8 cellular contexts compared by ENCODE assay signal in genomic region chr11:125070699-125071254, GRCh38. TPM values are rescaled to one million over a fixed set of nuclear protein-coding genes. Genes with fewer than 3 reads are reported as not detected.
DNase-seq lines count a peak whose midpoint lies in the region; ATAC-seq, FAIRE-seq and TF ChIP-seq lines count a peak whose summit lies in the region.

No MANE protein-coding gene starts in this region.

- no peaks in the 10 kb centered on the region for H3K36me3 ChIP-seq in Caco-2 (ENCODE audit: control insufficient read depth, insufficient read depth, low read length)
- no peaks in the 10 kb centered on the region for H3K36me3 ChIP-seq in heart left ventricle
- H3K36me3 ChIP-seq in small intestine (ENCODE audit: control insufficient read depth in 2 of 2, insufficient read depth in 2 of 2, low read length in 2 of 2), result no peaks in the 10 kb centered on the region
- no peaks in the 10 kb centered on the region for H3K36me3 ChIP-seq in neuronal stem cell (replicated peaks in 1 of 2; ENCODE audit: control insufficient read depth in 2 of 2, insufficient read depth in 2 of 2, low read length in 2 of 2)

- peaks cover 6% of the 10 kb centered on the region for H3K36me3 Mint-ChIP-seq in Caco-2 (ENCODE audit: insufficient read depth, unreplicated experiment)
- no peaks in the 10 kb centered on the region for H3K36me3 Mint-ChIP-seq in activated CD4-positive, alpha-beta memory T cell treated with anti-CD3 and anti-CD28 coated beads for 36 hours

- H3K79me1 ChIP-seq in neuronal stem cell (ENCODE audit: low read depth, low read length), result no peaks in the 10 kb centered on the region

- no peak overlapping the region for H2BK15ac ChIP-seq in neuronal stem cell (ENCODE audit: low read length)

- no peak overlapping the region for H3K9ac ChIP-seq in neuronal stem cell (ENCODE audit: low read depth, low read length, poor library complexity)

- no peak overlapping the region for H2BK5ac ChIP-seq in neuronal stem cell (ENCODE audit: low read length)

- no peak overlapping the region for H2BK12ac ChIP-seq in neuronal stem cell (ENCODE audit: low read length)

- no peak overlapping the region for H3K4me3 ChIP-seq in Caco-2 (ENCODE audit: low read depth, low read length)
- no peak overlapping the region for H3K4me3 ChIP-seq in heart left ventricle
- no peak overlapping the region for H3K4me3 ChIP-seq in small intestine (ENCODE audit: low read depth in 1 of 2, low read length in 2 of 2)
- H3K4me3 ChIP-seq in neuronal stem cell (ENCODE audit: low read length in 2 of 2), result no peak overlapping the region

- peaks cover 42% of the 10 kb centered on the region for H3K4me1 Mint-ChIP-seq in Caco-2 (ENCODE audit: low read depth, unreplicated experiment)
- no peaks in the 10 kb centered on the region for H3K4me1 Mint-ChIP-seq in activated CD4-positive, alpha-beta memory T cell treated with anti-CD3 and anti-CD28 coated beads for 36 hours (ENCODE audit: low read depth)

- no peak overlapping the region for H2AK5ac ChIP-seq in neuronal stem cell (ENCODE audit: low read depth, low read length)

- TF ChIP-seq CTCF in Caco-2 (IDR thresholded peaks at IDR 0.05; ENCODE audit: insufficient read depth in 1 of 2, low read depth in 1 of 2, low read length in 1 of 2, severe bottlenecking in 1 of 2, unreplicated experiment in 1 of 2) (no peak), heart left ventricle (IDR thresholded peaks at IDR 0.05) (no peak)

- POLR2A ChIA-PET in Caco-2 (lab: Charles Lee), result no interaction called here
- POLR2A ChIA-PET in activated CD4-positive, alpha-beta memory T cell treated with anti-CD3 and anti-CD28 coated beads for 36 hours (lab: Charles Lee), result no interaction called here

- no peak overlapping the region for H3K14ac ChIP-seq in neuronal stem cell (ENCODE audit: low read length)

- H3K4me1 ChIP-seq in Caco-2 (peaks cover 53% of the 10 kb centered on the region), heart left ventricle (peaks cover 0 to 53% (median 0%) of the 10 kb centered on the region in 12 donors), small intestine (ENCODE audit: control insufficient read depth in 2 of 2, insufficient read depth in 1 of 2, low read depth in 1 of 2, low read length in 1 of 2) (peaks cover 14 to 21% of the 10 kb centered on the region in 2 donors), neuronal stem cell (ENCODE audit: control insufficient read depth in 2 of 2, insufficient read depth in 1 of 2, low read depth in 1 of 2, low read length in 2 of 2) (peaks cover 4 to 8% of the 10 kb centered on the region in 2 donors)

- H3K27ac ChIP-seq in heart left ventricle (peak overlapping the region in 5 of 12 donors; percentile 29 to 90 (median 55)), small intestine (ENCODE audit: low read depth in 1 of 2, low read length in 1 of 2) (peak overlapping the region; percentile 75 to 88), neuronal stem cell (replicated peaks; ENCODE audit: low read length) (no peak overlapping the region)

- H3K9me3 ChIP-seq in Caco-2 (no peaks in the 10 kb centered on the region), heart left ventricle (no peaks in the 10 kb centered on the region), small intestine (ENCODE audit: control insufficient read depth, low read depth) (no peaks in the 10 kb centered on the region), neuronal stem cell (replicated peaks in 1 of 2; ENCODE audit: control insufficient read depth in 2 of 2, insufficient read depth in 1 of 2, low read depth in 1 of 2, low read length in 2 of 2) (no peaks in the 10 kb centered on the region)

- H3K23ac ChIP-seq in neuronal stem cell (ENCODE audit: low read depth, low read length, poor library complexity), result no peak overlapping the region

- no peak overlapping the region for H3K18ac ChIP-seq in neuronal stem cell (ENCODE audit: low read length)

- FAIRE-seq in small intestine (lab: Jason Lieb, UNC), result no peak

- H3K27me3 Mint-ChIP-seq in Caco-2 (ENCODE audit: insufficient read depth, unreplicated experiment), result peaks cover 3% of the 10 kb centered on the region
- peaks cover 22% of the 10 kb centered on the region for H3K27me3 Mint-ChIP-seq in activated CD4-positive, alpha-beta memory T cell treated with anti-CD3 and anti-CD28 coated beads for 36 hours

- no peak overlapping the region for H3K4ac ChIP-seq in neuronal stem cell (ENCODE audit: low read length)

- H3K4me3 Mint-ChIP-seq in Caco-2 (ENCODE audit: unreplicated experiment), result no peak overlapping the region
- H3K4me3 Mint-ChIP-seq in activated CD4-positive, alpha-beta memory T cell treated with anti-CD3 and anti-CD28 coated beads for 36 hours, result no peak overlapping the region

- H2AFZ ChIP-seq in neuronal stem cell (ENCODE audit: low read length), result no peak overlapping the region

- no peak overlapping the region for H4K8ac ChIP-seq in neuronal stem cell (ENCODE audit: low read depth, low read length)

- no peak overlapping the region for H2BK120ac ChIP-seq in neuronal stem cell (ENCODE audit: low read depth, low read length)

- 50 to 66% (median 58%) methylated on average over 6 to 7 of the region's 7 CpGs for WGBS in heart left ventricle, 4 donors
- WGBS in small intestine, 3 donors, result 30 to 35% (median 30%) methylated on average over 7 of the region's 7 CpGs
- WGBS in neuronal stem cell (ENCODE audit: extremely low coverage in 2 of 2, insufficient read length in 2 of 2, insufficient replicate concordance in 1 of 2), 2 donors, result no CpG with 5 or more reads among the region's 7 CpGs

- BruUV-seq in Caco-2 (replicated peaks; lab: Mats Ljungman, UMichigan), result no TSS peak

- CTCF ChIA-PET in Caco-2 (lab: Charles Lee), result interaction anchor here (1.2 kb wide), 1 partner anchor 72 kb away, joined by 4 read pairs; no protein-coding TSS in a partner anchor
- CTCF ChIA-PET in activated CD4-positive, alpha-beta memory T cell treated with anti-CD3 and anti-CD28 coated beads for 36 hours (lab: Charles Lee), result interaction anchor here (1.9 kb wide), 1 partner anchor 71 kb away, joined by 6 read pairs; no protein-coding TSS in a partner anchor

- peak; percentile 60 for ATAC-seq in GM19455 (IDR thresholded peaks at IDR 0.05; ENCODE audit: unreplicated experiment)
- ATAC-seq in HG03442 (IDR thresholded peaks at IDR 0.05; ENCODE audit: unreplicated experiment), result peak; percentile 67
- peak; percentile 68 to 90 (median 86) for ATAC-seq in heart left ventricle

- H3K27me3 ChIP-seq in Caco-2 (replicated peaks; ENCODE audit: control insufficient read depth, insufficient read depth, low read length) (no peaks in the 10 kb centered on the region), heart left ventricle (peaks cover 0 to 34% (median 5%) of the 10 kb centered on the region in 9 donors), small intestine (ENCODE audit: control insufficient read depth in 2 of 2, insufficient read depth in 2 of 2, low read length in 2 of 2) (no peaks in the 10 kb centered on the region), neuronal stem cell (ENCODE audit: control insufficient read depth in 3 of 3, insufficient read depth in 3 of 3, low read depth in 1 of 3, low read length in 3 of 3) (peaks cover 0 to 11% (median 2%) of the 10 kb centered on the region in 3 experiments)

- no peaks in the 10 kb centered on the region for H3K9me3 Mint-ChIP-seq in Caco-2 (ENCODE audit: unreplicated experiment)
- no peaks in the 10 kb centered on the region for H3K9me3 Mint-ChIP-seq in activated CD4-positive, alpha-beta memory T cell treated with anti-CD3 and anti-CD28 coated beads for 36 hours

- intact Hi-C loops in Caco-2 (cut with micrococcal nuclease; ENCODE audit: unreplicated experiment), result loop anchor here (1.0 kb wide), 1 partner anchor 7 kb away; the partner anchor contains the start of gene SLC37A2
- intact Hi-C loops in activated CD4-positive, alpha-beta memory T cell treated with anti-CD3 and anti-CD28 coated beads for 36 hours (cut with micrococcal nuclease), result no loop called here
- intact Hi-C loops in heart left ventricle (cut with DNase I), result no loop called here

- no peak for TF ChIP-seq POLR2A in heart left ventricle (IDR thresholded peaks at IDR 0.05)

- H4K91ac ChIP-seq in neuronal stem cell (ENCODE audit: low read depth, low read length, poor library complexity), result no peak overlapping the region

- H3K4me2 ChIP-seq in neuronal stem cell (ENCODE audit: insufficient read depth, low read length, poor library complexity, severe bottlenecking), result no peak overlapping the region

- DNase-seq in Caco-2, result peak; percentile 59 to 65
- peak; percentile 46 for DNase-seq in activated CD4-positive, alpha-beta memory T cell treated with anti-CD3 and anti-CD28 coated beads for 36 hours
- DNase-seq in heart left ventricle, result peak in 4 of 5 donors; percentile 57 to 79 (median 65)
- DNase-seq in small intestine, result peak; percentile 94
- no peak for DNase-seq in neuronal stem cell (ENCODE audit: low spot score)
- DNase-seq in retina, result no peak

- peak overlapping the region; percentile 61 for H3K27ac Mint-ChIP-seq in Caco-2 (ENCODE audit: unreplicated experiment)
- H3K27ac Mint-ChIP-seq in activated CD4-positive, alpha-beta memory T cell treated with anti-CD3 and anti-CD28 coated beads for 36 hours, result no peak overlapping the region

RNA-seq across cellular contexts. Expression of gene SLC37A2, which starts 7.7 kb away (rescaled TPM):
- total RNA-seq in Caco-2 (2022) (11.4 and 13.8 TPM in 2 replicates), heart left ventricle (10 to 100 TPM in 2 of 9 donors, 1 to 10 TPM in 6, under 1 TPM in 1; 0.91 to 17.9 (median 3.0) TPM)
- total RNA-seq in activated CD4-positive, alpha-beta memory T cell treated with anti-CD3 and anti-CD28 coated beads for 36 hours, result under 1 TPM; 0.46 to 0.93 TPM
- polyA plus RNA-seq in heart left ventricle (under 1 TPM; 0.65 to 1.00 TPM), small intestine (10 to 100 TPM in 1 of 3 donors, 1 to 10 TPM in 2; 1.1 to 12.2 (median 9.1) TPM)
- polyA plus RNA-seq in neuronal stem cell (2013, experiment 1 of 2), result 0.66 TPM
- polyA plus RNA-seq in neuronal stem cell (2013, experiment 2 of 2), result 0.64 TPM

RNA-seq across cellular contexts. Expression of gene TMEM218, which starts 40.6 kb away (rescaled TPM):
- total RNA-seq in Caco-2 (2022) (15.5 and 20.3 TPM in 2 replicates), heart left ventricle (10 to 100 TPM in 1 of 9 donors, 1 to 10 TPM in 8; 5.3 to 11.3 (median 6.8) TPM)
- total RNA-seq in activated CD4-positive, alpha-beta memory T cell treated with anti-CD3 and anti-CD28 coated beads for 36 hours, result 10 to 100 TPM; 12.8 to 14.8 TPM
- polyA plus RNA-seq in heart left ventricle (10 to 100 TPM in 1 of 2 donors, 1 to 10 TPM in 1; 4.7 to 21.8 TPM), small intestine (10 to 100 TPM in 2 of 3 donors, 1 to 10 TPM in 1; 9.6 to 28.6 (median 10.5) TPM)
- polyA plus RNA-seq in neuronal stem cell (2013, experiment 1 of 2), result 25.3 TPM
- 23.3 TPM for polyA plus RNA-seq in neuronal stem cell (2013, experiment 2 of 2)

Comparison
In these comparisons a context has a peak if more than half of its experiments do, and no peak if none do; other contexts are left out.
1. DNase-seq: peak in Caco-2 (2 of 2), activated CD4-positive, alpha-beta memory T cell treated with anti-CD3 and anti-CD28 coated beads for 36 hours (single experiment), heart left ventricle (4 of 5) and small intestine (single experiment); none in neuronal stem cell (single experiment) and retina (single experiment).
2. Peak in every context shown above with its lines, with median percentiles within 50 percentile points of each other: ATAC-seq.